In genomic region chr22:41687901-41688364, GRCh38 we compare ENCODE assay signal across 8 cellular contexts. TPM values are rescaled to one million over a fixed set of nuclear protein-coding genes. Genes with fewer than 3 reads are reported as not detected.
DNase-seq lines count a peak whose midpoint lies in the region; ATAC-seq, FAIRE-seq and TF ChIP-seq lines count a peak whose summit lies in the region.

No MANE protein-coding gene starts in this region.

- TF ChIP-seq POLR2A in HepG2 (IDR thresholded peaks at IDR 0.05; ENCODE audit: insufficient read depth in 1 of 2, low read depth in 2 of 2, low read length in 2 of 2), result no peak

- H3K79me2 ChIP-seq in HepG2 (ENCODE audit: insufficient read depth, low read length), result peaks cover 53% of the 10 kb centered on the region

- H3K4me1 ChIP-seq in CD4-positive, CD25-positive, alpha-beta regulatory T cell (ENCODE audit: control insufficient read depth, insufficient read depth, low read length, poor library complexity, severe bottlenecking), result peaks cover 23% of the 10 kb centered on the region
- H3K4me1 ChIP-seq in SJCRH30, result no peaks in the 10 kb centered on the region; the same call in 1 of the 2 replicates
- peaks cover 34% of the 10 kb centered on the region for H3K4me1 ChIP-seq in HepG2 (ENCODE audit: insufficient read depth, low read length)
- peaks cover 8% of the 10 kb centered on the region for H3K4me1 ChIP-seq in thymus (ENCODE audit: control insufficient read depth, insufficient read depth, low read length)

- BruUV-seq in HepG2 (replicated peaks; lab: Mats Ljungman, UMichigan), result TSS peak; percentile 72

- 2% methylated on average over 8 of the region's 20 CpGs for WGBS in HepG2 (ENCODE audit: low lambda C conversion rate)
- under 1% methylated on average over 20 of the region's 20 CpGs for WGBS in thymus

- no peaks in the 10 kb centered on the region for H3K9me3 ChIP-seq in CD4-positive, CD25-positive, alpha-beta regulatory T cell (ENCODE audit: control insufficient read depth in 2 of 2, low read length in 2 of 2)
- H3K9me3 ChIP-seq in SJCRH30 (replicated peaks) (no peaks in the 10 kb centered on the region), HepG2 (ENCODE audit: low read length) (no peaks in the 10 kb centered on the region), thymus (ENCODE audit: control insufficient read depth) (no peaks in the 10 kb centered on the region)

- peak overlapping the region; percentile 94 for H3K4me3 ChIP-seq in CD4-positive, CD25-positive, alpha-beta regulatory T cell (ENCODE audit: low read depth, low read length)
- H3K4me3 ChIP-seq in SJCRH30 (peak overlapping the region; percentile 71), coronary artery (peak overlapping the region; percentile 86), HepG2 (replicated peaks in 1 of 3; ENCODE audit: insufficient read depth in 1 of 3, low read depth in 2 of 3, low read length in 3 of 3) (peak overlapping the region; percentile 85 to 95 (median 94)), thymus (ENCODE audit: low read length) (peak overlapping the region; percentile 74)

- no peaks in the 10 kb centered on the region for H3K27me3 ChIP-seq in CD4-positive, CD25-positive, alpha-beta regulatory T cell (ENCODE audit: control insufficient read depth, insufficient read depth, low read length)
- H3K27me3 ChIP-seq in SJCRH30 (no peaks in the 10 kb centered on the region), HepG2 (ENCODE audit: control insufficient read depth in 1 of 2, insufficient read depth in 2 of 2, low read length in 2 of 2) (no peaks in the 10 kb centered on the region), thymus (ENCODE audit: control insufficient read depth, insufficient read depth) (no peaks in the 10 kb centered on the region)

- peak overlapping the region; percentile 86 for H3K4me2 ChIP-seq in HepG2 (ENCODE audit: low read depth, low read length)

- ATAC-seq in CD4-positive, CD25-positive, alpha-beta regulatory T cell (ENCODE audit: low read depth in 2 of 2), result no peak
- peak; percentile 57 for ATAC-seq in HepG2

- POLR2A ChIA-PET in HepG2 (lab: Yijun Ruan, JAX), result interaction anchor here (0.6 to 2.8 kb wide), 5 partner anchors 9 to 259 kb away, joined by 3 to 29 read pairs (median 8); partner anchors contain the start of genes CCDC134 and CENPM

- no peaks in the 10 kb centered on the region for H3K27me3 Mint-ChIP-seq in CD4-positive, CD25-positive, alpha-beta regulatory T cell

- H3K4me3 Mint-ChIP-seq in CD4-positive, CD25-positive, alpha-beta regulatory T cell, result peak overlapping the region; percentile 95 to 98 (median 97)

- TF ChIP-seq RAD21 in HepG2 (CRISPR knock-in tag; IDR thresholded peaks at IDR 0.05), result no peak

- no peaks in the 10 kb centered on the region; the same call in 1 of the 2 replicates for H4K20me1 ChIP-seq in HepG2 (ENCODE audit: insufficient read depth, low read length)

- FAIRE-seq in HepG2 (lab: Jason Lieb, UNC), result no peak

- in situ Hi-C loops in HepG2 (cut with HindIII; ENCODE audit: extremely low pct_ligation_motif_present, low pct_unique_long_range_greater_than_20kb), result no loop called here

- H3K9ac ChIP-seq in HepG2 (ENCODE audit: insufficient read depth, low read depth, low read length), result peak overlapping the region; percentile 90

- CTCF ChIA-PET in HepG2 (lab: Yijun Ruan, JAX; ENCODE audit: low intra/inter-chr PET ratio, low total read pairs), result no interaction called here

- no peaks in the 10 kb centered on the region for H3K9me3 Mint-ChIP-seq in CD4-positive, CD25-positive, alpha-beta regulatory T cell

- TF ChIP-seq CTCF in coronary artery (IDR thresholded peaks at IDR 0.05) (no peak), HepG2 (CRISPR knock-in tag; IDR thresholded peaks at IDR 0.05) (no peak)

- DNase-seq in CD4-positive, CD25-positive, alpha-beta regulatory T cell, result peak in 1 of 3 donors; percentile 53
- peak; percentile 16 for DNase-seq in HCEC 1CT
- peak; percentile 29 to 44 for DNase-seq in SJCRH30
- no peak for DNase-seq in coronary artery (ENCODE audit: low spot score)
- no peak for DNase-seq in HepG2 (ENCODE audit: low spot score)
- DNase-seq in 8988T, result no peak
- no peak for DNase-seq in DMS79 (lab: John Stamatoyannopoulos, UW)

- peaks cover 9 to 45% (median 30%) of the 10 kb centered on the region in 4 donors for H3K4me1 Mint-ChIP-seq in CD4-positive, CD25-positive, alpha-beta regulatory T cell

- peak overlapping the region; percentile 97 for H3K27ac ChIP-seq in CD4-positive, CD25-positive, alpha-beta regulatory T cell (ENCODE audit: insufficient read depth, low read length, poor library complexity, severe bottlenecking)
- H3K27ac ChIP-seq in SJCRH30 (peak overlapping the region; percentile 62), coronary artery (peak overlapping the region; percentile 95 to 97), HepG2 (ENCODE audit: extremely low read length, insufficient read depth, low read length) (peak overlapping the region; percentile 93), thymus (ENCODE audit: low read depth) (peak overlapping the region; percentile 99)

- H3K36me3 ChIP-seq in CD4-positive, CD25-positive, alpha-beta regulatory T cell (ENCODE audit: control insufficient read depth, insufficient read depth, low read length), result no peaks in the 10 kb centered on the region
- H3K36me3 ChIP-seq in SJCRH30, result no peaks in the 10 kb centered on the region
- H3K36me3 ChIP-seq in HepG2 (replicated peaks in 1 of 2; ENCODE audit: control insufficient read depth in 1 of 2, insufficient read depth in 2 of 2, low read length in 2 of 2), result no peaks in the 10 kb centered on the region
- H3K36me3 ChIP-seq in thymus (ENCODE audit: control insufficient read depth, insufficient read depth), result no peaks in the 10 kb centered on the region

- intact Hi-C loops in HepG2 (cut with micrococcal nuclease; ENCODE audit: unreplicated experiment), result loop anchor here (2.0 kb wide), 1 partner anchor 21 kb away; no protein-coding TSS in a partner anchor

- no peaks in the 10 kb centered on the region for H3K36me3 Mint-ChIP-seq in CD4-positive, CD25-positive, alpha-beta regulatory T cell

- H2AFZ ChIP-seq in HepG2 (ENCODE audit: low read length), result no peak overlapping the region

- no peak for TF ChIP-seq EP300 in HepG2 (IDR thresholded peaks at IDR 0.05; ENCODE audit: low read depth in 2 of 2, low read length in 2 of 2)
- no peak for TF ChIP-seq EP300 in HepG2 (CRISPR knock-in tag; IDR thresholded peaks at IDR 0.05; ENCODE audit: borderline replicate concordance)

- peak overlapping the region; percentile 99 for H3K27ac Mint-ChIP-seq in CD4-positive, CD25-positive, alpha-beta regulatory T cell

RNA-seq across cellular contexts. Expression of gene SNU13, which starts 0.7 kb away (rescaled TPM):
- total RNA-seq in CD4-positive, CD25-positive, alpha-beta regulatory T cell, result 159 TPM
- 100 to 1,000 TPM; 303 to 341 (median 316) TPM for polyA plus RNA-seq in CD4-positive, CD25-positive, alpha-beta regulatory T cell
- total RNA-seq in SJCRH30 (2014; rRNA removed; shearing (Covaris generic)), result 133 and 136 TPM in 2 replicates
- 203 and 276 TPM in 2 replicates for total RNA-seq in HepG2 (2016; rRNA removed; fragmentation: Illumina TruSeq; extraction: Trizol)
- total RNA-seq in HepG2 (2016; cell fraction: cytosol; rRNA removed; fragmentation: Illumina TruSeq; extraction: Trizol; ENCODE audit: low read depth), result 81.0 and 91.5 TPM in 2 replicates
- 199 and 275 TPM in 2 replicates for total RNA-seq in HepG2 (2016; cell fraction: insoluble cytoplasmic fraction; rRNA removed; fragmentation: Illumina TruSeq; extraction: Trizol)
- total RNA-seq in HepG2 (2016; cell fraction: membrane; rRNA removed; fragmentation: Illumina TruSeq; extraction: Trizol), result 122 and 129 TPM in 2 replicates
- total RNA-seq in HepG2 (2016; cell fraction: nucleus; rRNA removed; fragmentation: Illumina TruSeq; extraction: Trizol), result 62.6 and 67.0 TPM in 2 replicates
- polyA plus RNA-seq in HepG2 (2011; rRNA removed) (287 and 294 TPM in 2 replicates), thymus (121 TPM)
- polyA plus RNA-seq in HepG2 (2011; cell fraction: cytosol; rRNA removed), result 300 and 301 TPM in 2 replicates
- polyA plus RNA-seq in HepG2 (2011; cell fraction: nucleus; rRNA removed), result 84.3 and 96.7 TPM in 2 replicates
- polyA plus RNA-seq in HepG2 (2012), result 185 and 224 TPM in 2 replicates
- 108 and 124 TPM in 2 replicates for polyA plus RNA-seq in HepG2 (2016; cell fraction: cytosol; fragmentation: Illumina TruSeq; extraction: Trizol; ENCODE audit: low read depth)
- 406 and 429 TPM in 2 replicates for polyA plus RNA-seq in HepG2 (2016; cell fraction: insoluble cytoplasmic fraction; fragmentation: Illumina TruSeq; extraction: Trizol; ENCODE audit: low read depth)
- 153 and 154 TPM in 2 replicates for polyA plus RNA-seq in HepG2 (2016; cell fraction: membrane; fragmentation: Illumina TruSeq; extraction: Trizol; ENCODE audit: low read depth)
- polyA plus RNA-seq in HepG2 (2016; cell fraction: nucleus; fragmentation: Illumina TruSeq; extraction: Trizol; ENCODE audit: insufficient read depth, low read depth), result 168 and 172 TPM in 2 replicates
- polyA minus RNA-seq in HepG2 (2011; rRNA and poly(A)+ RNA removed; ENCODE audit: low replicate concordance), result 181 and 279 TPM in 2 replicates
- 72.6 and 78.5 TPM in 2 replicates for polyA minus RNA-seq in HepG2 (2011; cell fraction: cytosol; rRNA and poly(A)+ RNA removed)
- 35.0 and 35.4 TPM in 2 replicates for polyA minus RNA-seq in HepG2 (2011; cell fraction: nucleus; rRNA and poly(A)+ RNA removed)

RNA-seq across cellular contexts. Expression of gene MEI1, which starts 11.4 kb away (rescaled TPM):
- total RNA-seq in CD4-positive, CD25-positive, alpha-beta regulatory T cell, result 106 TPM
- polyA plus RNA-seq in CD4-positive, CD25-positive, alpha-beta regulatory T cell, result 100 to 1,000 TPM; 175 to 288 (median 253) TPM
- not detected in 2 replicates for total RNA-seq in SJCRH30 (2014; rRNA removed; shearing (Covaris generic))
- 0.53 and 0.75 TPM in 2 replicates for total RNA-seq in HepG2 (2016; rRNA removed; fragmentation: Illumina TruSeq; extraction: Trizol)
- 0.44 and 0.61 TPM in 2 replicates for total RNA-seq in HepG2 (2016; cell fraction: cytosol; rRNA removed; fragmentation: Illumina TruSeq; extraction: Trizol; ENCODE audit: low read depth)
- 0.89 and 1.8 TPM in 2 replicates for total RNA-seq in HepG2 (2016; cell fraction: insoluble cytoplasmic fraction; rRNA removed; fragmentation: Illumina TruSeq; extraction: Trizol)
- 0.37 and 1.00 TPM in 2 replicates for total RNA-seq in HepG2 (2016; cell fraction: membrane; rRNA removed; fragmentation: Illumina TruSeq; extraction: Trizol)
- total RNA-seq in HepG2 (2016; cell fraction: nucleus; rRNA removed; fragmentation: Illumina TruSeq; extraction: Trizol), result 1.1 and 1.6 TPM in 2 replicates
- 1.9 and 2.7 TPM in 2 replicates for polyA plus RNA-seq in HepG2 (2011; rRNA removed)
- 2.4 and 3.3 TPM in 2 replicates for polyA plus RNA-seq in HepG2 (2011; cell fraction: cytosol; rRNA removed)
- 2.4 and 4.4 TPM in 2 replicates for polyA plus RNA-seq in HepG2 (2011; cell fraction: nucleus; rRNA removed)
- polyA plus RNA-seq in HepG2 (2012), result 0.65 and 2.0 TPM in 2 replicates
- 0.29 and 0.57 TPM in 2 replicates for polyA plus RNA-seq in HepG2 (2016; cell fraction: cytosol; fragmentation: Illumina TruSeq; extraction: Trizol; ENCODE audit: low read depth)
- polyA plus RNA-seq in HepG2 (2016; cell fraction: insoluble cytoplasmic fraction; fragmentation: Illumina TruSeq; extraction: Trizol; ENCODE audit: low read depth), result 0.39 and 0.81 TPM in 2 replicates
- polyA plus RNA-seq in HepG2 (2016; cell fraction: membrane; fragmentation: Illumina TruSeq; extraction: Trizol; ENCODE audit: low read depth), result 0.72 and 0.74 TPM in 2 replicates
- polyA plus RNA-seq in HepG2 (2016; cell fraction: nucleus; fragmentation: Illumina TruSeq; extraction: Trizol; ENCODE audit: insufficient read depth, low read depth), result 1.9 TPM in 1 of 2 replicates, not detected in the other
- 0.21 and 1.5 TPM in 2 replicates for polyA minus RNA-seq in HepG2 (2011; rRNA and poly(A)+ RNA removed; ENCODE audit: low replicate concordance)
- not detected in 2 replicates for polyA minus RNA-seq in HepG2 (2011; cell fraction: cytosol; rRNA and poly(A)+ RNA removed)
- polyA minus RNA-seq in HepG2 (2011; cell fraction: nucleus; rRNA and poly(A)+ RNA removed), result 1.3 and 2.4 TPM in 2 replicates
- 14.7 TPM for polyA plus RNA-seq in thymus

Comparison
In these comparisons a context has a peak if more than half of its experiments do, and no peak if none do; other contexts are left out.
1. DNase-seq: peak in HCEC 1CT (single experiment) and SJCRH30 (2 of 2); none in coronary artery (single experiment), HepG2 (single experiment), 8988T (single experiment) and DMS79 (single experiment).
2. RNA of gene MEI1, which starts 11.4 kb away (total RNA-seq): 106 TPM in CD4-positive, CD25-positive, alpha-beta regulatory T cell (single experiment); 0.37 to 1.8 TPM in HepG2 and not detected in SJCRH30; every median in the first group is over 10 times any median in the second.
3. Peak in every context shown above with its lines, with median percentiles within 50 percentile points of each other: H3K27ac ChIP-seq and H3K4me3 ChIP-seq.